In the genomic region with DNA sequence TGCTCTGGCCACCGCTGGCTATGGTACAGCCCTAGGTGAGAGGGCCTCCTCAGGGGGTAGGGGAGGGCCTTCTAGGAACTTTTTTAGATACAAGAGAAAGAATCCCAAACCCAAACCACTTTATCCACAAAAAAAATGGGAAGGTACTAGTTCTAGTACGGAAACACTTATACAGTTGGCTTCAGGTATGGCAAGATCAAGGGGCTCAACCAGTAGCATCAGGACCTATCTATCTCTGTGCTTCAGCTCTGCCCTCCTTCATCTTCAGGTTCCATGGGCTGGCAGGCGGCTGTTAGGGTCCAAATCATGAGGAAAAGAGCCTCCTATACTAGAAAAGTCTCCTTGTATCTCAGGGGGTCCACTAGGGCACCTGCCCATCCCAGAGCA, we compare ENCODE assay signal across 16 cellular contexts. TPM values are rescaled to one million over a fixed set of nuclear protein-coding genes. Genes with fewer than 3 reads are reported as not detected.
A peak's percentile ranks its signal among the peaks of the same experiment; 100 is the strongest.
DNase-seq lines count a peak whose midpoint lies in the region; ATAC-seq and TF ChIP-seq lines count a peak whose summit lies in the region.
"Had no signal": no experiment of that assay in that cellular context is flagged by ENCODE, and none has a peak within 500 bp of the region (broad histone marks: within the 10 kb centered on the region; RNA-seq: fewer than 3 reads in every experiment).

No MANE protein-coding gene starts in this region.

- no peak for DNase-seq in HCT116 (ENCODE audit: low read depth, low spot score)
- DNase-seq in adipocyte (ENCODE audit: low read depth): no peak
- DNase-seq in neural crest cell (ENCODE audit: low read depth, low spot score): no peak
- DNase-seq in posterior vena cava (ENCODE audit: low spot score): no peak
- no peak for DNase-seq in stimulated activated naive CD8-positive, alpha-beta T cell treated with anti-CD3 and anti-CD28 coated beads, Interleukin-15, amount 100 ng/mL, for 72 hours
- no peak for DNase-seq in NCI-H1694 (lab: John Stamatoyannopoulos, UW)
- DNase-seq: activated CD4-positive, CD25-positive, alpha-beta regulatory T cell treated with anti-CD3 and anti-CD28 coated beads, Interleukin-2, amount 50 U/mL, for 72 hours; brain microvascular endothelial cell; effector memory CD4-positive, alpha-beta T cell; NCI-H1048; NCI-H345; psoas muscle had no signal

- TF ChIP-seq RAD21 in HCT116 (IDR thresholded peaks at IDR 0.05; ENCODE audit: low read depth): no peak

- TF ChIP-seq POLR2A in HCT116 (IDR thresholded peaks at IDR 0.05; ENCODE audit: borderline replicate concordance, extremely low read depth, insufficient read depth, insufficient read length): no peak

- BruUV-seq in HCT116 (replicated peaks; lab: Mats Ljungman, UMichigan): no TSS peak

- no peak overlapping the region for H3K9ac ChIP-seq in HCT116 (ENCODE audit: low read length)
- H3K9ac ChIP-seq in adipocyte (ENCODE audit: low read length): no peak overlapping the region

- 0 out of 2 replicates have a peak overlapping the region, but pooled peaks have one; percentile 72 for H3K4me2 ChIP-seq in HCT116 (ENCODE audit: low read length)

- ATAC-seq in HCT116 (no peak), HG03025 (IDR thresholded peaks at IDR 0.05; ENCODE audit: low FRiP score, unreplicated experiment) (no peak)
- no peak for ATAC-seq in stimulated activated naive CD8-positive, alpha-beta T cell treated with anti-CD3 and anti-CD28 coated beads, Interleukin-15, amount 100 ng/mL, for 72 hours
- ATAC-seq: psoas muscle had no signal

- CTCF ChIA-PET in HCT116 (lab: Charles Lee): no interaction called here

- RAD21 ChIA-PET in HCT116 (lab: Charles Lee; ENCODE audit: low non-redundant PET in 1 of 2, low total read pairs in 2 of 2, uncharacterized antibody in 2 of 2, unreplicated experiment in 2 of 2): no interaction called here

- H3K4me3 ChIP-seq in HCT116 (replicated peaks in 1 of 2; ENCODE audit: low read depth in 1 of 2, low read length in 2 of 2): no peak overlapping the region
- H3K4me3 ChIP-seq in adipocyte (ENCODE audit: low read length): peak overlapping the region; percentile 91

- no peaks in the 10 kb centered on the region for H3K9me3 Mint-ChIP-seq in neural crest cell
- H3K9me3 Mint-ChIP-seq in stimulated activated naive CD8-positive, alpha-beta T cell treated with anti-CD3 and anti-CD28 coated beads, Interleukin-15, amount 100 ng/mL, for 72 hours: no peaks in the 10 kb centered on the region
- H3K9me3 Mint-ChIP-seq: activated T-helper 2 cell treated with anti-CD3 and anti-CD28 coated beads, Interferon-gamma antibody, Interleukin-2, Interleukin-4, amounts not matched to agents 10 μg/mL and 5 μg/mL and 100 μg/mL, durations not matched to agents 14 hours and 24 hours and 36 hours had no signal

- H3K79me2 ChIP-seq in HCT116 (ENCODE audit: insufficient read depth, low read length): no peaks in the 10 kb centered on the region

- no peak overlapping the region for H2AFZ ChIP-seq in HCT116 (ENCODE audit: low read depth, low read length, poor library complexity, severe bottlenecking)

- H3K4me1 Mint-ChIP-seq in neural crest cell: peaks cover 12% of the 10 kb centered on the region
- peaks cover 36% of the 10 kb centered on the region for H3K4me1 Mint-ChIP-seq in stimulated activated naive CD8-positive, alpha-beta T cell treated with anti-CD3 and anti-CD28 coated beads, Interleukin-15, amount 100 ng/mL, for 72 hours

- no peaks in the 10 kb centered on the region for H3K27me3 ChIP-seq in HCT116 (ENCODE audit: insufficient read depth, low read length)
- no peaks in the 10 kb centered on the region for H3K27me3 ChIP-seq in adipocyte (replicated peaks; ENCODE audit: control insufficient read depth, insufficient read depth, low read length)
- H3K27me3 ChIP-seq: brain microvascular endothelial cell, vagina had no signal

- H3K36me3 ChIP-seq in HCT116 (ENCODE audit: control insufficient read depth in 1 of 2, insufficient read depth in 2 of 2, low read length in 2 of 2) (no peaks in the 10 kb centered on the region; a peak in 2 of 4 replicates), adipocyte (ENCODE audit: control insufficient read depth, insufficient read depth, low read length, severe bottlenecking) (peaks cover 45% of the 10 kb centered on the region)

- intact Hi-C loops in HCT116 (cut with micrococcal nuclease): no loop called here
- intact Hi-C loops in posterior vena cava (cut with DNase I): no loop called here

- H3K9me2 ChIP-seq in HCT116 (ENCODE audit: insufficient read depth): no peaks in the 10 kb centered on the region

- H3K27ac ChIP-seq in C4-2B: peak overlapping the region; percentile 78
- H3K27ac ChIP-seq in HCT116 (ENCODE audit: low read depth, low read length): no peak overlapping the region
- H3K27ac ChIP-seq: brain microvascular endothelial cell had no signal

- POLR2A ChIA-PET in HCT116 (lab: Charles Lee): no interaction called here

- no peak overlapping the region for H3K27ac Mint-ChIP-seq in neural crest cell (ENCODE audit: unreplicated experiment)
- H3K27ac Mint-ChIP-seq in stimulated activated naive CD8-positive, alpha-beta T cell treated with anti-CD3 and anti-CD28 coated beads, Interleukin-15, amount 100 ng/mL, for 72 hours: peak overlapping the region in 1 of 2 donors; percentile 70

- H3K27me3 Mint-ChIP-seq in neural crest cell (ENCODE audit: low read depth): no peaks in the 10 kb centered on the region
- H3K27me3 Mint-ChIP-seq in stimulated activated naive CD8-positive, alpha-beta T cell treated with anti-CD3 and anti-CD28 coated beads, Interleukin-15, amount 100 ng/mL, for 72 hours: no peaks in the 10 kb centered on the region

- H3K9me3 ChIP-seq in HCT116 (ENCODE audit: control insufficient read depth in 1 of 2, insufficient read depth in 1 of 2, low read depth in 1 of 2, low read length in 2 of 2): no peaks in the 10 kb centered on the region
- H3K9me3 ChIP-seq in adipocyte (ENCODE audit: control insufficient read depth, low read length): no peaks in the 10 kb centered on the region
- H3K9me3 ChIP-seq: psoas muscle, vagina had no signal

- H3K4me3 Mint-ChIP-seq in neural crest cell: peak overlapping the region; percentile 93
- H3K4me3 Mint-ChIP-seq in stimulated activated naive CD8-positive, alpha-beta T cell treated with anti-CD3 and anti-CD28 coated beads, Interleukin-15, amount 100 ng/mL, for 72 hours: peak overlapping the region in 1 of 2 donors; percentile 91

- H3K4me1 ChIP-seq in HCT116 (ENCODE audit: control insufficient read depth in 1 of 2, insufficient read depth in 2 of 2, low read length in 2 of 2) (peaks cover 3 to 17% of the 10 kb centered on the region in 2 experiments; a peak in 2 of 4 replicates), adipocyte (ENCODE audit: control insufficient read depth, insufficient read depth, low read length) (peaks cover 9% of the 10 kb centered on the region)

- peaks cover 10% of the 10 kb centered on the region for H3K36me3 Mint-ChIP-seq in neural crest cell (ENCODE audit: low read depth)

- H4K20me1 ChIP-seq in HCT116 (ENCODE audit: insufficient read depth): no peaks in the 10 kb centered on the region

- TF ChIP-seq CTCF in C4-2B (conservative IDR thresholded peaks at IDR 0.05): no peak
- no peak for TF ChIP-seq CTCF in HCT116 (IDR thresholded peaks at IDR 0.05 in 2 of 3, conservative IDR thresholded peaks at IDR 0.05 in 1 of 3; ENCODE audit: borderline replicate concordance in 1 of 3, insufficient read depth in 1 of 3, low read depth in 2 of 3, low read length in 2 of 3)
- TF ChIP-seq CTCF in neural crest cell (conservative IDR thresholded peaks at IDR 0.05): no peak

TF ChIP-seq in HCT116, 20 proteins besides CTCF, POLR2A, EP300 and RAD21:
- TF ChIP-seq POLR2AphosphoS5 (IDR thresholded peaks at IDR 0.05; ENCODE audit: low read depth, low read length) (no peak), ELF1 (IDR thresholded peaks at IDR 0.05; ENCODE audit: borderline replicate concordance, low read depth) (no peak), SIN3A (IDR thresholded peaks at IDR 0.05; ENCODE audit: low read depth) (no peak), SRF (IDR thresholded peaks at IDR 0.05; ENCODE audit: low read depth) (no peak), FOSL1 (IDR thresholded peaks at IDR 0.05; ENCODE audit: low read depth) (no peak), JUND (IDR thresholded peaks at IDR 0.05) (no peak), ZFX (IDR thresholded peaks at IDR 0.05) (no peak), EZH2phosphoT487 (IDR thresholded peaks at IDR 0.05; ENCODE audit: borderline replicate concordance) (no peak)

RNA-seq across cellular contexts. Expression of gene MRI1, which starts 1.8 kb away (rescaled TPM):
- total RNA-seq in HCT116 (2021; ENCODE audit: unreplicated experiment): 19.6 TPM
- 11.1 and 13.1 TPM in 2 replicates for polyA plus RNA-seq in HCT116 (2012)
- total RNA-seq in neural crest cell: 24.0 TPM in 2 replicates
- 10 to 100 TPM; 19.6 to 21.3 TPM for total RNA-seq in posterior vena cava

RNA-seq across cellular contexts. Expression of gene C19orf53, which starts 8.2 kb away (rescaled TPM):
- total RNA-seq in HCT116 (2021; ENCODE audit: unreplicated experiment): 115 TPM
- 217 and 237 TPM in 2 replicates for polyA plus RNA-seq in HCT116 (2012)
- total RNA-seq in neural crest cell: 89.1 and 111 TPM in 2 replicates
- 10 to 100 TPM; 54.8 to 63.4 TPM for total RNA-seq in posterior vena cava

RNA-seq across cellular contexts. Expression of gene ZSWIM4, which starts 29.2 kb away (rescaled TPM):
- total RNA-seq in HCT116 (2021; ENCODE audit: unreplicated experiment) (9.8 TPM), neural crest cell (19.3 and 19.9 TPM in 2 replicates), posterior vena cava (1 to 10 TPM; 2.5 to 7.8 TPM)
- 5.4 and 6.1 TPM in 2 replicates for polyA plus RNA-seq in HCT116 (2012)
